1 cellular context compared by ENCODE assay signal in the genomic region with DNA sequence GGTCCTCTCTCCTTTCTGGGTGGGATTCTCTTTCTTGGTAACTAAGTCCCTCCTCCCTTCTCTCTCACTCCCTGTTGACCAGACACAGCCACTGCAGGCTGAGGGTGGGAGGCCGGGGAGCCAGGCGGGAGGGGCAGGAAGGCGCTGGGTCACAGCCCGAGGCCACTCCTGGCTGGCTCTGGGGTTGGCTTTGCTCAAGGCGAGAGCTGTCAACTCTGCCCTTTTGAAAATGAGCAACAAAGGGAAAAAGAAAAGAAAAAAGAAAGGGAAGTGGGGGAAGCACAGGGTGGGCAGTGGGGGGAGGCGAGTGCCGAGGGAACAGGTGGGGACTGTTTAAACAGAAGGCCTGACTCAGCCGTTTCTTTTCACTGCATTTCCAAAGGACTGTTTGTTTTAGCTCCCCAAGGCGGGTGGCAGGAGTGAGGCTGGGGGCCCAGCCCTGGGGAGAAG.
TF ChIP-seq lines count a peak whose summit lies in the region.

No MANE protein-coding gene starts in this region.

TF ChIP-seq in GM23338, 12 proteins besides CTCF, POLR2A, EP300 and RAD21 (continued from another document):
- TF ChIP-seq CREB1 (CRISPR knock-in tag; IDR thresholded peaks at IDR 0.05; ENCODE audit: low read depth), result no peak
- TF ChIP-seq EZH2phosphoT487 (IDR thresholded peaks at IDR 0.05; ENCODE audit: unreplicated experiment), result no peak
- TF ChIP-seq, protein P1, sequence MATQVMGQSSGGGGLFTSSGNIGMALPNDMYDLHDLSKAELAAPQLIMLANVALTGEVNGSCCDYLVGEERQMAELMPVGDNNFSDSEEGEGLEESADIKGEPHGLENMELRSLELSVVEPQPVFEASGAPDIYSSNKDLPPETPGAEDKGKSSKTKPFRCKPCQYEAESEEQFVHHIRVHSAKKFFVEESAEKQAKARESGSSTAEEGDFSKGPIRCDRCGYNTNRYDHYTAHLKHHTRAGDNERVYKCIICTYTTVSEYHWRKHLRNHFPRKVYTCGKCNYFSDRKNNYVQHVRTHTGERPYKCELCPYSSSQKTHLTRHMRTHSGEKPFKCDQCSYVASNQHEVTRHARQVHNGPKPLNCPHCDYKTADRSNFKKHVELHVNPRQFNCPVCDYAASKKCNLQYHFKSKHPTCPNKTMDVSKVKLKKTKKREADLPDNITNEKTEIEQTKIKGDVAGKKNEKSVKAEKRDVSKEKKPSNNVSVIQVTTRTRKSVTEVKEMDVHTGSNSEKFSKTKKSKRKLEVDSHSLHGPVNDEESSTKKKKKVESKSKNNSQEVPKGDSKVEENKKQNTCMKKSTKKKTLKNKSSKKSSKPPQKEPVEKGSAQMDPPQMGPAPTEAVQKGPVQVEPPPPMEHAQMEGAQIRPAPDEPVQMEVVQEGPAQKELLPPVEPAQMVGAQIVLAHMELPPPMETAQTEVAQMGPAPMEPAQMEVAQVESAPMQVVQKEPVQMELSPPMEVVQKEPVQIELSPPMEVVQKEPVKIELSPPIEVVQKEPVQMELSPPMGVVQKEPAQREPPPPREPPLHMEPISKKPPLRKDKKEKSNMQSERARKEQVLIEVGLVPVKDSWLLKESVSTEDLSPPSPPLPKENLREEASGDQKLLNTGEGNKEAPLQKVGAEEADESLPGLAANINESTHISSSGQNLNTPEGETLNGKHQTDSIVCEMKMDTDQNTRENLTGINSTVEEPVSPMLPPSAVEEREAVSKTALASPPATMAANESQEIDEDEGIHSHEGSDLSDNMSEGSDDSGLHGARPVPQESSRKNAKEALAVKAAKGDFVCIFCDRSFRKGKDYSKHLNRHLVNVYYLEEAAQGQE (IDR thresholded peaks at IDR 0.05; ENCODE audit: unreplicated experiment), result no peak
- no peak for TF ChIP-seq JUNB (IDR thresholded peaks at IDR 0.05; ENCODE audit: unreplicated experiment)
- TF ChIP-seq, protein P2, sequence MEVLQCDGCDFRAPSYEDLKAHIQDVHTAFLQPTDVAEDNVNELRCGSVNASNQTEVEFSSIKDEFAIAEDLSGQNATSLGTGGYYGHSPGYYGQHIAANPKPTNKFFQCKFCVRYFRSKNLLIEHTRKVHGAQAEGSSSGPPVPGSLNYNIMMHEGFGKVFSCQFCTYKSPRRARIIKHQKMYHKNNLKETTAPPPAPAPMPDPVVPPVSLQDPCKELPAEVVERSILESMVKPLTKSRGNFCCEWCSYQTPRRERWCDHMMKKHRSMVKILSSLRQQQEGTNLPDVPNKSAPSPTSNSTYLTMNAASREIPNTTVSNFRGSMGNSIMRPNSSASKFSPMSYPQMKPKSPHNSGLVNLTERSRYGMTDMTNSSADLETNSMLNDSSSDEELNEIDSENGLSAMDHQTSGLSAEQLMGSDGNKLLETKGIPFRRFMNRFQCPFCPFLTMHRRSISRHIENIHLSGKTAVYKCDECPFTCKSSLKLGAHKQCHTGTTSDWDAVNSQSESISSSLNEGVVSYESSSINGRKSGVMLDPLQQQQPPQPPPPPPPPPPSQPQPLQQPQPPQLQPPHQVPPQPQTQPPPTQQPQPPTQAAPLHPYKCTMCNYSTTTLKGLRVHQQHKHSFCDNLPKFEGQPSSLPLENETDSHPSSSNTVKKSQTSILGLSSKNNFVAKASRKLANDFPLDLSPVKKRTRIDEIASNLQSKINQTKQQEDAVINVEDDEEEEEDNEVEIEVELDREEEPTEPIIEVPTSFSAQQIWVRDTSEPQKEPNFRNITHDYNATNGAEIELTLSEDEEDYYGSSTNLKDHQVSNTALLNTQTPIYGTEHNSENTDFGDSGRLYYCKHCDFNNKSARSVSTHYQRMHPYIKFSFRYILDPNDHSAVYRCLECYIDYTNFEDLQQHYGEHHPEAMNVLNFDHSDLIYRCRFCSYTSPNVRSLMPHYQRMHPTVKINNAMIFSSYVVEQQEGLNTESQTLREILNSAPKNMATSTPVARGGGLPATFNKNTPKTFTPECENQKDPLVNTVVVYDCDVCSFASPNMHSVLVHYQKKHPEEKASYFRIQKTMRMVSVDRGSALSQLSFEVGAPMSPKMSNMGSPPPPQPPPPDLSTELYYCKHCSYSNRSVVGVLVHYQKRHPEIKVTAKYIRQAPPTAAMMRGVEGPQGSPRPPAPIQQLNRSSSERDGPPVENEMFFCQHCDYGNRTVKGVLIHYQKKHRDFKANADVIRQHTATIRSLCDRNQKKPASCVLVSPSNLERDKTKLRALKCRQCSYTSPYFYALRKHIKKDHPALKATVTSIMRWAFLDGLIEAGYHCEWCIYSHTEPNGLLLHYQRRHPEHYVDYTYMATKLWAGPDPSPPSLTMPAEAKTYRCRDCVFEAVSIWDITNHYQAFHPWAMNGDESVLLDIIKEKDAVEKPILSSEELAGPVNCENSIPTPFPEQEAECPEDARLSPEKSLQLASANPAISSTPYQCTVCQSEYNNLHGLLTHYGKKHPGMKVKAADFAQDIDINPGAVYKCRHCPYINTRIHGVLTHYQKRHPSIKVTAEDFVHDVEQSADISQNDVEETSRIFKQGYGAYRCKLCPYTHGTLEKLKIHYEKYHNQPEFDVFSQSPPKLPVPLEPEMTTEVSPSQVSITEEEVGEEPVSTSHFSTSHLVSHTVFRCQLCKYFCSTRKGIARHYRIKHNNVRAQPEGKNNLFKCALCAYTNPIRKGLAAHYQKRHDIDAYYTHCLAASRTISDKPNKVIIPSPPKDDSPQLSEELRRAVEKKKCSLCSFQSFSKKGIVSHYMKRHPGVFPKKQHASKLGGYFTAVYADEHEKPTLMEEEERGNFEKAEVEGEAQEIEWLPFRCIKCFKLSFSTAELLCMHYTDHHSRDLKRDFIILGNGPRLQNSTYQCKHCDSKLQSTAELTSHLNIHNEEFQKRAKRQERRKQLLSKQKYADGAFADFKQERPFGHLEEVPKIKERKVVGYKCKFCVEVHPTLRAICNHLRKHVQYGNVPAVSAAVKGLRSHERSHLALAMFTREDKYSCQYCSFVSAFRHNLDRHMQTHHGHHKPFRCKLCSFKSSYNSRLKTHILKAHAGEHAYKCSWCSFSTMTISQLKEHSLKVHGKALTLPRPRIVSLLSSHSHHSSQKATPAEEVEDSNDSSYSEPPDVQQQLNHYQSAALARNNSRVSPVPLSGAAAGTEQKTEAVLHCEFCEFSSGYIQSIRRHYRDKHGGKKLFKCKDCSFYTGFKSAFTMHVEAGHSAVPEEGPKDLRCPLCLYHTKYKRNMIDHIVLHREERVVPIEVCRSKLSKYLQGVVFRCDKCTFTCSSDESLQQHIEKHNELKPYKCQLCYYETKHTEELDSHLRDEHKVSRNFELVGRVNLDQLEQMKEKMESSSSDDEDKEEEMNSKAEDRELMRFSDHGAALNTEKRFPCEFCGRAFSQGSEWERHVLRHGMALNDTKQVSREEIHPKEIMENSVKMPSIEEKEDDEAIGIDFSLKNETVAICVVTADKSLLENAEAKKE (CRISPR knock-in tag; IDR thresholded peaks at IDR 0.05), result peak; percentile 64
- TF ChIP-seq EZH2 (IDR thresholded peaks at IDR 0.05; ENCODE audit: low read depth, unreplicated experiment), result no peak
